ENCODE assay signal across 16 cellular contexts in genomic region chr5:172799416-172799815, GRCh38. TPM values are rescaled to one million over a fixed set of nuclear protein-coding genes. Genes with fewer than 3 reads are reported as not detected.
DNase-seq lines count a peak whose midpoint lies in the region; ATAC-seq, FAIRE-seq and TF ChIP-seq lines count a peak whose summit lies in the region.
"Had no signal": no experiment of that assay in that cellular context is flagged by ENCODE, and none has a peak within 500 bp of the region (broad histone marks: within the 10 kb centered on the region; RNA-seq: fewer than 3 reads in every experiment).

No MANE protein-coding gene starts in this region.

- no peaks in the 10 kb centered on the region for H3K27me3 Mint-ChIP-seq in astrocyte (ENCODE audit: low read depth, unreplicated experiment)
- H3K27me3 Mint-ChIP-seq: activated CD4-positive, alpha-beta T cell treated with anti-CD3 and anti-CD28 coated beads, Interleukin-2, amount 10 ng/mL, durations not matched to agents 24 days and 14 days; activated T-cell treated with anti-CD3 and anti-CD28 coated beads, Interleukin-2, amount 50 U/mL, for 24 hours; CD4-positive, CD25-positive, alpha-beta regulatory T cell had no signal

- no peak overlapping the region for H2AFZ ChIP-seq in GM23248
- H2AFZ ChIP-seq in astrocyte (ENCODE audit: low read depth, low read length): no peak overlapping the region

- no peak overlapping the region for H3K4me3 Mint-ChIP-seq in astrocyte (ENCODE audit: unreplicated experiment)
- H3K4me3 Mint-ChIP-seq: activated CD4-positive, alpha-beta T cell treated with anti-CD3 and anti-CD28 coated beads, Interleukin-2, amount 10 ng/mL, durations not matched to agents 24 days and 14 days; activated T-cell treated with anti-CD3 and anti-CD28 coated beads, Interleukin-2, amount 50 U/mL, for 24 hours; CD4-positive, CD25-positive, alpha-beta regulatory T cell had no signal

- H3K4me2 ChIP-seq in GM23248 (ENCODE audit: unreplicated experiment) (peak overlapping the region; percentile 47), astrocyte (ENCODE audit: low read length) (peak overlapping the region; percentile 71)

- H3K27ac ChIP-seq in GM23248 (peak overlapping the region; percentile 99), astrocyte (ENCODE audit: low read depth, low read length) (peak overlapping the region; percentile 86), right lobe of liver (peak overlapping the region; percentile 25 to 66 (median 63)), spleen (peak overlapping the region in 7 of 8 donors; percentile 82 to 98 (median 90))

- in situ Hi-C loops in GM23248 (cut with MboI): no loop called here
- in situ Hi-C loops in HAP-1 (cut with MboI; ENCODE audit: low sequenced_read_pairs): no loop called here

- no peak for ATAC-seq in right lobe of liver
- no peak for ATAC-seq in HG03571 (IDR thresholded peaks at IDR 0.05; ENCODE audit: unreplicated experiment)

- H3K36me3 Mint-ChIP-seq in astrocyte (ENCODE audit: low read depth, unreplicated experiment): no peaks in the 10 kb centered on the region
- H3K36me3 Mint-ChIP-seq: CD4-positive, CD25-positive, alpha-beta regulatory T cell had no signal

- TF ChIP-seq CTCF in astrocyte (IDR thresholded peaks at IDR 0.05; ENCODE audit: insufficient read depth, low read depth, low read length) (no peak), right lobe of liver (IDR thresholded peaks at IDR 0.05) (no peak), spleen (IDR thresholded peaks at IDR 0.05 in 8 of 11, conservative IDR thresholded peaks at IDR 0.05 in 3 of 11) (no peak)

- intact Hi-C loops in right lobe of liver (cut with DNase I) (no loop called here), spleen (cut with DNase I; ENCODE audit: low total_unique reads) (no loop called here)

- DNase-seq in GM23248: no peak
- no peak for DNase-seq in astrocyte (ENCODE audit: low read depth)
- no peak for DNase-seq in right lobe of liver
- no peak for DNase-seq in spleen
- no peak for DNase-seq in NCI-H1105 treated with DMSO at 0.1 percent for 48 hours (lab: John Stamatoyannopoulos, UW)
- DNase-seq in HAP-1 (ENCODE audit: low spot score in 2 of 2): no peak
- DNase-seq in NCI-H187 (lab: John Stamatoyannopoulos, UW): no peak
- DNase-seq: activated CD4-positive, alpha-beta T cell treated with anti-CD3 and anti-CD28 coated beads, Interleukin-2, amount 10 ng/mL, durations not matched to agents 24 days and 14 days; activated T-cell treated with anti-CD3 and anti-CD28 coated beads, Interleukin-2, amount 50 U/mL, for 24 hours; CD4-positive, CD25-positive, alpha-beta regulatory T cell; effector memory CD4-positive, alpha-beta T cell; NCI-H1417 treated with DMSO at 0.1 percent for 48 hours; NCI-H446 treated with DMSO at 0.1 percent for 48 hours; T-helper 2 cell had no signal

- no peaks in the 10 kb centered on the region for H3K9me2 ChIP-seq in GM23248 (ENCODE audit: insufficient read depth)

- H3K9me3 Mint-ChIP-seq in astrocyte (ENCODE audit: unreplicated experiment): peaks cover 2% of the 10 kb centered on the region
- H3K9me3 Mint-ChIP-seq: activated CD4-positive, alpha-beta T cell treated with anti-CD3 and anti-CD28 coated beads, Interleukin-2, amount 10 ng/mL, durations not matched to agents 24 days and 14 days; activated T-cell treated with anti-CD3 and anti-CD28 coated beads, Interleukin-2, amount 50 U/mL, for 24 hours; CD4-positive, CD25-positive, alpha-beta regulatory T cell had no signal

- H3K4me3 ChIP-seq in GM23248 (no peak overlapping the region), astrocyte (ENCODE audit: insufficient read depth, low read depth, low read length) (no peak overlapping the region), right lobe of liver (no peak overlapping the region), spleen (peak overlapping the region in 1 of 8 donors; percentile 61), HAP-1 (no peak overlapping the region)
- H3K4me3 ChIP-seq: ovary had no signal

- no peak for TF ChIP-seq POLR2A in right lobe of liver (IDR thresholded peaks at IDR 0.05)
- no peak for TF ChIP-seq POLR2A in spleen (IDR thresholded peaks at IDR 0.05)

- H3K27me3 ChIP-seq in GM23248 (replicated peaks; ENCODE audit: insufficient read depth) (no peaks in the 10 kb centered on the region), astrocyte (ENCODE audit: insufficient read depth, low read length) (no peaks in the 10 kb centered on the region), right lobe of liver (no peaks in the 10 kb centered on the region), spleen (replicated peaks in 1 of 7) (no peaks in the 10 kb centered on the region), HAP-1 (ENCODE audit: low read depth) (no peaks in the 10 kb centered on the region)
- H3K27me3 ChIP-seq: ovary had no signal

- H3K79me2 ChIP-seq in GM23248 (ENCODE audit: insufficient read depth): peaks cover 17% of the 10 kb centered on the region; the same call in 1 of the 2 replicates
- no peaks in the 10 kb centered on the region for H3K79me2 ChIP-seq in astrocyte (ENCODE audit: insufficient read depth, low read length)

- peaks cover 30% of the 10 kb centered on the region for H3K4me1 Mint-ChIP-seq in astrocyte (ENCODE audit: low read depth, unreplicated experiment)
- H3K4me1 Mint-ChIP-seq: activated CD4-positive, alpha-beta T cell treated with anti-CD3 and anti-CD28 coated beads, Interleukin-2, amount 10 ng/mL, durations not matched to agents 24 days and 14 days had no signal

- peak overlapping the region; percentile 87 for H3K9ac ChIP-seq in GM23248
- peak overlapping the region; percentile 79 for H3K9ac ChIP-seq in astrocyte (ENCODE audit: low read length)

- H3K27ac Mint-ChIP-seq in astrocyte (ENCODE audit: unreplicated experiment): peak overlapping the region; percentile 86
- H3K27ac Mint-ChIP-seq: activated CD4-positive, alpha-beta T cell treated with anti-CD3 and anti-CD28 coated beads, Interleukin-2, amount 10 ng/mL, durations not matched to agents 24 days and 14 days; activated T-cell treated with anti-CD3 and anti-CD28 coated beads, Interleukin-2, amount 50 U/mL, for 24 hours had no signal

- peaks cover 76% of the 10 kb centered on the region for H3K4me1 ChIP-seq in GM23248 (ENCODE audit: insufficient read depth)
- H3K4me1 ChIP-seq in astrocyte (ENCODE audit: insufficient read depth, low read length): peaks cover 63% of the 10 kb centered on the region
- H3K4me1 ChIP-seq in right lobe of liver: peaks cover 0 to 10% (median 4%) of the 10 kb centered on the region in 4 donors
- peaks cover 0 to 72% (median 38%) of the 10 kb centered on the region in 6 donors for H3K4me1 ChIP-seq in spleen
- no peaks in the 10 kb centered on the region for H3K4me1 ChIP-seq in HAP-1

- 83 to 84% methylated on average over 6 of the region's 6 CpGs for WGBS in GM23248 (ENCODE audit: low coverage in 1 of 2, low lambda C conversion rate in 2 of 2, missing lambda C conversion rate in 2 of 2), 2 experiments
- 94% methylated on average over 6 of the region's 6 CpGs for WGBS in right lobe of liver (ENCODE audit: insufficient coverage, low coverage, low lambda C conversion rate, missing lambda C conversion rate)
- WGBS in spleen, 5 donors: 83 to 90% (median 88%) methylated on average over 6 of the region's 6 CpGs

- FAIRE-seq in astrocyte (lab: Jason Lieb, UNC): no peak

- H3K36me3 ChIP-seq in GM23248 (ENCODE audit: low read depth): no peaks in the 10 kb centered on the region
- no peaks in the 10 kb centered on the region for H3K36me3 ChIP-seq in astrocyte (ENCODE audit: insufficient read depth, low read length)
- H3K36me3 ChIP-seq in right lobe of liver: no peaks in the 10 kb centered on the region
- no peaks in the 10 kb centered on the region for H3K36me3 ChIP-seq in spleen
- no peaks in the 10 kb centered on the region for H3K36me3 ChIP-seq in HAP-1 (replicated peaks)
- H3K36me3 ChIP-seq: ovary had no signal

- H3K9me3 ChIP-seq in GM23248 (ENCODE audit: low read depth) (no peaks in the 10 kb centered on the region), astrocyte (ENCODE audit: insufficient read depth, low read depth, low read length) (no peaks in the 10 kb centered on the region), right lobe of liver (no peaks in the 10 kb centered on the region), spleen (no peaks in the 10 kb centered on the region), HAP-1 (no peaks in the 10 kb centered on the region)
- H3K9me3 ChIP-seq: ovary had no signal

- peaks cover 65% of the 10 kb centered on the region for H3F3A ChIP-seq in GM23248 (ENCODE audit: insufficient read depth)

- H4K20me1 ChIP-seq in GM23248 (ENCODE audit: insufficient read depth): no peaks in the 10 kb centered on the region
- H4K20me1 ChIP-seq in astrocyte (ENCODE audit: insufficient read depth, low read length): no peaks in the 10 kb centered on the region

RNA-seq across cellular contexts. Expression of gene DUSP1, which starts 28.4 kb away (rescaled TPM):
- 443 and 459 TPM in 2 replicates for total RNA-seq in GM23248 (2014; rRNA removed; shearing (Covaris generic))
- polyA plus RNA-seq in GM23248 (2016; fragmentation: Nextera tagmentation; extraction: Ambion mirVana): 264 and 269 TPM in 2 replicates
- total RNA-seq in astrocyte: 80.5 and 90.1 TPM in 2 replicates
- 100 to 1,000 TPM; 106 to 407 (median 232) TPM for total RNA-seq in right lobe of liver
- 100 to 1,000 TPM; 197 to 818 (median 376) TPM for total RNA-seq in spleen
- 100 to 1,000 TPM in 1 of 3 donors, 10 to 100 TPM in 2; 46.0 to 116 (median 68.9) TPM for polyA plus RNA-seq in spleen

RNA-seq across cellular contexts. Expression of gene ERGIC1, which starts 34.6 kb away (rescaled TPM):
- 233 and 235 TPM in 2 replicates for total RNA-seq in GM23248 (2014; rRNA removed; shearing (Covaris generic))
- 66.4 and 75.8 TPM in 2 replicates for polyA plus RNA-seq in GM23248 (2016; fragmentation: Nextera tagmentation; extraction: Ambion mirVana)
- total RNA-seq in astrocyte: 131 and 137 TPM in 2 replicates
- 100 to 1,000 TPM; 103 to 264 (median 154) TPM for total RNA-seq in right lobe of liver
- total RNA-seq in spleen: 100 to 1,000 TPM in 6 of 7 donors, 10 to 100 TPM in 1; 96.6 to 166 (median 143) TPM
- polyA plus RNA-seq in spleen: 10 to 100 TPM; 36.9 to 84.6 (median 46.8) TPM
